In genomic region chr2:158120102-158120501, GRCh38 we compare ENCODE assay signal across 19 cellular contexts. TPM values are rescaled to one million over a fixed set of nuclear protein-coding genes. Genes with fewer than 3 reads are reported as not detected.
A peak's percentile ranks its signal among the peaks of the same experiment; 100 is the strongest.
DNase-seq lines count a peak whose midpoint lies in the region; FAIRE-seq and TF ChIP-seq lines count a peak whose summit lies in the region.
"Had no signal": no experiment of that assay in that cellular context is flagged by ENCODE, and none has a peak within 500 bp of the region (broad histone marks: within the 10 kb centered on the region; RNA-seq: fewer than 3 reads in every experiment).

No MANE protein-coding gene starts in this region.

- H3K27ac ChIP-seq in hepatocyte: no peak overlapping the region
- H3K27ac ChIP-seq: RWPE1, SJCRH30 had no signal

- WGBS in hepatocyte (ENCODE audit: low lambda C conversion rate, missing lambda C conversion rate): 83% methylated on average over 1 of the region's 1 CpG

- no peaks in the 10 kb centered on the region for H3K27me3 ChIP-seq in bronchial epithelial cell (ENCODE audit: control insufficient read depth, insufficient read depth, low read length)
- H3K27me3 ChIP-seq in hepatocyte: no peaks in the 10 kb centered on the region
- H3K27me3 ChIP-seq: SJCRH30 had no signal

- H4K20me1 ChIP-seq in hepatocyte (ENCODE audit: insufficient read depth, poor library complexity, severe bottlenecking): no peaks in the 10 kb centered on the region

- H3K4me3 ChIP-seq in bronchial epithelial cell (ENCODE audit: low read depth, low read length): no peak overlapping the region
- H3K4me3 ChIP-seq in hepatocyte: no peak overlapping the region
- H3K4me3 ChIP-seq: SJCRH30 had no signal

- no peaks in the 10 kb centered on the region for H3K9me2 ChIP-seq in hepatocyte (replicated peaks; ENCODE audit: insufficient read depth)

- no peaks in the 10 kb centered on the region for H3K9me3 ChIP-seq in hepatocyte (ENCODE audit: low read depth)
- H3K9me3 ChIP-seq: SJCRH30 had no signal

- H3K36me3 ChIP-seq in bronchial epithelial cell (ENCODE audit: control insufficient read depth, insufficient read depth, low read length) (no peaks in the 10 kb centered on the region), hepatocyte (replicated peaks; ENCODE audit: insufficient read depth, low read depth) (no peaks in the 10 kb centered on the region)
- H3K36me3 ChIP-seq: SJCRH30 had no signal

- no peak overlapping the region for H3K4me2 ChIP-seq in hepatocyte

- no peak for TF ChIP-seq CTCF in bronchial epithelial cell (IDR thresholded peaks at IDR 0.05; ENCODE audit: insufficient read depth, low read length, severe bottlenecking)
- TF ChIP-seq CTCF in hepatocyte (IDR thresholded peaks at IDR 0.05; ENCODE audit: poor library complexity): no peak

- H2AFZ ChIP-seq in hepatocyte: no peak overlapping the region

- no peaks in the 10 kb centered on the region for H3K4me1 ChIP-seq in hepatocyte (ENCODE audit: insufficient read depth)
- H3K4me1 ChIP-seq: SJCRH30 had no signal

- DNase-seq in SIG-M5 treated with dmso at 0.1 percent for 504 hours (lab: John Stamatoyannopoulos, UW; ENCODE audit: unreplicated experiment) (peak; percentile 20), SIG-M5 (lab: John Stamatoyannopoulos, UW) (no peak), NAMALWA (ENCODE audit: low spot score) (peak; percentile 37), bronchial epithelial cell (ENCODE audit: low read depth) (peak; percentile 5), anterior cingulate cortex (lab: John Stamatoyannopoulos, UW) (no peak), hepatocyte (ENCODE audit: low spot score) (no peak)
- DNase-seq in activated CD4-positive, alpha-beta T cell treated with anti-CD3 and anti-CD28 coated beads for 4 hours: no peak
- no peak for DNase-seq in activated CD4-positive, alpha-beta T cell treated with anti-CD3 and anti-CD28 coated beads for 1 hour
- DNase-seq: CD8-positive, alpha-beta T cell; DMS79; H9; MV-4-11; NCI-H187; NCI-H2227 treated with DMSO at 0.1 percent for 48 hours; NCI-H510A treated with DMSO at 0.1 percent for 48 hours; SJCRH30 had no signal

- no peaks in the 10 kb centered on the region for H3K79me2 ChIP-seq in hepatocyte

- FAIRE-seq in bronchial epithelial cell (lab: Jason Lieb, UNC): no peak

RNA-seq across cellular contexts. Expression of gene UPP2, which starts 18.4 kb away (rescaled TPM):
- total RNA-seq in bronchial epithelial cell (not detected in 2 replicates), hepatocyte (0.52 and 0.70 TPM in 2 replicates)
- polyA plus RNA-seq in hepatocyte: not detected in 2 replicates
- total RNA-seq: A172; CD8-positive, alpha-beta T cell; H9; SJCRH30 had no signal
- polyA plus RNA-seq: BJ had no signal

Comparison
In these comparisons a context has a peak if more than half of its experiments do, and no peak if none do; other contexts are left out.
1. DNase-seq: peak in SIG-M5 treated with dmso at 0.1 percent for 504 hours (single experiment), NAMALWA (single experiment) and bronchial epithelial cell (single experiment); none in SIG-M5 (single experiment), activated CD4-positive, alpha-beta T cell treated with anti-CD3 and anti-CD28 coated beads for 4 hours (0 of 2), anterior cingulate cortex (0 of 58), hepatocyte (single experiment) and activated CD4-positive, alpha-beta T cell treated with anti-CD3 and anti-CD28 coated beads for 1 hour (single experiment).